Comparison of ENCODE assay signal across 13 cellular contexts in genomic region chr15:29309139-29309538, GRCh38. TPM values are rescaled to one million over a fixed set of nuclear protein-coding genes. Genes with fewer than 3 reads are reported as not detected.
DNase-seq lines count a peak whose midpoint lies in the region; ATAC-seq lines count a peak whose summit lies in the region.
"Had no signal": no experiment of that assay in that cellular context is flagged by ENCODE, and none has a peak within 500 bp of the region (broad histone marks: within the 10 kb centered on the region; RNA-seq: fewer than 3 reads in every experiment).

No MANE protein-coding gene starts in this region.

- peak; percentile 3 for DNase-seq in NOMO-1 treated with DMSO at 0.1 percent for 48 hours (lab: John Stamatoyannopoulos, UW; ENCODE audit: unreplicated experiment)
- no peak for DNase-seq in NOMO-1 treated with dmso at 0.1 percent for 144 hours (lab: John Stamatoyannopoulos, UW; ENCODE audit: unreplicated experiment)
- DNase-seq in stimulated activated naive CD4-positive, alpha-beta T cell (lab: John Stamatoyannopoulos, UW) = no peak
- no peak for DNase-seq in occipital lobe (lab: John Stamatoyannopoulos, UW)
- no peak for DNase-seq in T-helper 2 cell
- DNase-seq: 8988T; activated CD4-positive, CD25-positive, alpha-beta regulatory T cell treated with anti-CD3 and anti-CD28 coated beads, Interleukin-2, amount 50 U/mL, for 72 hours; activated naive CD4-positive, alpha-beta T cell treated with Interleukin-2 at 50 U/mL for 16 hours; DMS79; T-helper 17 cell had no signal

- peak; percentile 69 for ATAC-seq in GM21786 (IDR thresholded peaks at IDR 0.05; ENCODE audit: unreplicated experiment)
- peak; percentile 62 for ATAC-seq in HG03280 (IDR thresholded peaks at IDR 0.05; ENCODE audit: unreplicated experiment)
- ATAC-seq in HG03442 (IDR thresholded peaks at IDR 0.05; ENCODE audit: unreplicated experiment) = no peak
- ATAC-seq: T-helper 17 cell had no signal

RNA-seq across cellular contexts. Expression of gene NSMCE3, which starts 39.5 kb away (rescaled TPM):
- total RNA-seq in occipital lobe = 12.8 TPM
